In genomic region chrX:112113460-112113859, GRCh38 we compare ENCODE assay signal across 25 cellular contexts. TPM values are rescaled to one million over a fixed set of nuclear protein-coding genes. Genes with fewer than 3 reads are reported as not detected.
A peak's percentile ranks its signal among the peaks of the same experiment; 100 is the strongest.
DNase-seq lines count a peak whose midpoint lies in the region; ATAC-seq and TF ChIP-seq lines count a peak whose summit lies in the region.
"Had no signal": no experiment of that assay in that cellular context is flagged by ENCODE, and none has a peak within 500 bp of the region (broad histone marks: within the 10 kb centered on the region; RNA-seq: fewer than 3 reads in every experiment).

No MANE protein-coding gene starts in this region.

- no peak for TF ChIP-seq CTCF in type B pancreatic cell (conservative IDR thresholded peaks at IDR 0.05)

- DNase-seq in Ammon's horn (ENCODE audit: low spot score), result peak; percentile 1
- peak; percentile 10 for DNase-seq in globus pallidus (ENCODE audit: low spot score)
- DNase-seq in putamen (ENCODE audit: low spot score), result peak; percentile 2
- no peak for DNase-seq in type B pancreatic cell (ENCODE audit: extremely low spot score, unreplicated experiment)
- DNase-seq: AML-193; BE2C; C1 segment of cervical spinal cord; CD4-positive, alpha-beta memory T cell; CD4-positive, CD25-positive, alpha-beta regulatory T cell; CD8-positive, alpha-beta memory T cell; COR-L47; DMS 273 treated with DMSO at 0.1 percent for 48 hours; DMS153; DMS53; DMS79; DND-41; EL; GDM1 had no signal

- H3K4me3 Mint-ChIP-seq in type B pancreatic cell, result no peak overlapping the region
- H3K4me3 Mint-ChIP-seq: CD14-positive monocyte; CD4-positive, alpha-beta memory T cell; CD4-positive, CD25-positive, alpha-beta regulatory T cell; CD8-positive, alpha-beta memory T cell had no signal

- H3K36me3 Mint-ChIP-seq in type B pancreatic cell, result no peaks in the 10 kb centered on the region
- H3K36me3 Mint-ChIP-seq: CD14-positive monocyte; CD4-positive, alpha-beta memory T cell; CD4-positive, CD25-positive, alpha-beta regulatory T cell had no signal

- H3K4me1 Mint-ChIP-seq in type B pancreatic cell (ENCODE audit: unreplicated experiment), result no peaks in the 10 kb centered on the region
- H3K4me1 Mint-ChIP-seq: CD14-positive monocyte; CD4-positive, alpha-beta memory T cell; CD4-positive, CD25-positive, alpha-beta regulatory T cell; CD8-positive, alpha-beta memory T cell had no signal

- no peak for ATAC-seq in HG03039 (IDR thresholded peaks at IDR 0.05; ENCODE audit: unreplicated experiment)
- ATAC-seq: A549, GM12878 had no signal

- H3K9me3 Mint-ChIP-seq in type B pancreatic cell, result no peaks in the 10 kb centered on the region

- H3K27me3 Mint-ChIP-seq in type B pancreatic cell, result no peaks in the 10 kb centered on the region
- H3K27me3 Mint-ChIP-seq: CD4-positive, alpha-beta memory T cell; CD4-positive, CD25-positive, alpha-beta regulatory T cell had no signal

- no peak overlapping the region for H3K27ac Mint-ChIP-seq in type B pancreatic cell
- H3K27ac Mint-ChIP-seq: CD14-positive monocyte; CD4-positive, alpha-beta memory T cell; CD4-positive, CD25-positive, alpha-beta regulatory T cell; CD8-positive, alpha-beta memory T cell had no signal

RNA-seq across cellular contexts. Expression of gene RTL4, which starts 30.6 kb away (rescaled TPM):
- total RNA-seq in type B pancreatic cell (ENCODE audit: low replicate concordance), result not detected in 2 replicates
- total RNA-seq: A172; CD4-positive, alpha-beta memory T cell; CD4-positive, CD25-positive, alpha-beta regulatory T cell; CD8-positive, alpha-beta memory T cell; Daoy; G401; GM12878 had no signal

RNA-seq across cellular contexts. Expression of gene TRPC5, which starts 30.9 kb away (rescaled TPM):
- 0.26 and 0.99 TPM in 2 replicates for total RNA-seq in type B pancreatic cell (ENCODE audit: low replicate concordance)
- total RNA-seq: A172; CD4-positive, alpha-beta memory T cell; CD4-positive, CD25-positive, alpha-beta regulatory T cell; CD8-positive, alpha-beta memory T cell; Daoy; G401; GM12878 had no signal
